ENCODE assay signal across 8 cellular contexts in genomic region chr7:151059362-151060112, GRCh38. TPM values are rescaled to one million over a fixed set of nuclear protein-coding genes. Genes with fewer than 3 reads are reported as not detected.
DNase-seq lines count a peak whose midpoint lies in the region; ATAC-seq and TF ChIP-seq lines count a peak whose summit lies in the region.

Gene SLC4A2 (plus strand): TSS chr7:151059589. CDS start chr7:151061988, 2,399 bp downstream.

- H3K9me3 ChIP-seq in esophagus muscularis mucosa (no peaks in the 10 kb centered on the region), muscle layer of duodenum (ENCODE audit: control insufficient read depth in 1 of 2, low read length in 2 of 2) (no peaks in the 10 kb centered on the region)

- H3K4me1 ChIP-seq in esophagus muscularis mucosa (peaks cover 53 to 70% (median 68%) of the 10 kb centered on the region in 4 donors), muscle layer of duodenum (ENCODE audit: control insufficient read depth in 1 of 2, insufficient read depth in 2 of 2, low read length in 2 of 2) (peaks cover 23 to 49% of the 10 kb centered on the region in 2 donors)

- H3K36me3 ChIP-seq in esophagus muscularis mucosa (peaks cover 3 to 10% (median 8%) of the 10 kb centered on the region in 4 donors), muscle layer of duodenum (ENCODE audit: control insufficient read depth in 1 of 2, insufficient read depth in 2 of 2, low read length in 2 of 2) (peaks cover 1 to 2% of the 10 kb centered on the region in 2 donors)

- in situ Hi-C loops in GM18951 (cut with MboI; ENCODE audit: low sequenced_read_pairs, unreplicated experiment): no loop called here

- ATAC-seq in HG03457 (IDR thresholded peaks at IDR 0.05; ENCODE audit: unreplicated experiment): peak; percentile 29

- H3K27ac ChIP-seq in esophagus muscularis mucosa (replicated peaks in 1 of 4) (peak within 1 kb of the TSS; percentile 92 to 95 (median 93)), muscle layer of duodenum (ENCODE audit: low read length) (peak within 1 kb of the TSS; percentile 99)

- intact Hi-C loops in esophagus muscularis mucosa (cut with DNase I): loop anchor here (5.0 kb wide), 2 partner anchors 32 to 53 kb away; partner anchors contain the start of gene ABCB8

- H3K4me3 ChIP-seq in esophagus muscularis mucosa: peak within 1 kb of the TSS; percentile 72 to 94 (median 90)
- peak within 1 kb of the TSS; percentile 92 to 93 for H3K4me3 ChIP-seq in muscle layer of duodenum (ENCODE audit: low read depth in 1 of 2, low read length in 2 of 2)

- TF ChIP-seq POLR2A in GM18951 (IDR thresholded peaks at IDR 0.05; ENCODE audit: extremely low read depth, insufficient read depth, insufficient read length) (peak; percentile 66), esophagus muscularis mucosa (IDR thresholded peaks at IDR 0.05; ENCODE audit: low read depth) (no peak)

- H3K27me3 ChIP-seq in esophagus muscularis mucosa (no peaks in the 10 kb centered on the region), muscle layer of duodenum (ENCODE audit: low read depth, low read length) (no peaks in the 10 kb centered on the region)

- WGBS in esophagus muscularis mucosa: 1% methylated on average over 42 of the region's 75 CpGs

- no peak for TF ChIP-seq EP300 in esophagus muscularis mucosa (IDR thresholded peaks at IDR 0.05)

- DNase-seq in AML-193 (lab: John Stamatoyannopoulos, UW): peak; percentile 44 to 58
- DNase-seq in activated T-helper 1 cell treated with Interleukin-2 at 50 U/mL for 16 hours (ENCODE audit: low read depth): peak; percentile 63
- peak; percentile 96 for DNase-seq in esophagus muscularis mucosa (ENCODE audit: extremely low spot score)
- DNase-seq in stimulated activated naive CD4-positive, alpha-beta T cell treated with Interleukin-2 at 50 U/mL for 16 hours (lab: John Stamatoyannopoulos, UW): peak; percentile 56

- TF ChIP-seq CTCF in esophagus muscularis mucosa (IDR thresholded peaks at IDR 0.05): peak; percentile 38 to 52 (median 42)

TF ChIP-seq in PFSK-1, 5 proteins besides CTCF, POLR2A, EP300 and RAD21:
- TF ChIP-seq, protein P1, sequence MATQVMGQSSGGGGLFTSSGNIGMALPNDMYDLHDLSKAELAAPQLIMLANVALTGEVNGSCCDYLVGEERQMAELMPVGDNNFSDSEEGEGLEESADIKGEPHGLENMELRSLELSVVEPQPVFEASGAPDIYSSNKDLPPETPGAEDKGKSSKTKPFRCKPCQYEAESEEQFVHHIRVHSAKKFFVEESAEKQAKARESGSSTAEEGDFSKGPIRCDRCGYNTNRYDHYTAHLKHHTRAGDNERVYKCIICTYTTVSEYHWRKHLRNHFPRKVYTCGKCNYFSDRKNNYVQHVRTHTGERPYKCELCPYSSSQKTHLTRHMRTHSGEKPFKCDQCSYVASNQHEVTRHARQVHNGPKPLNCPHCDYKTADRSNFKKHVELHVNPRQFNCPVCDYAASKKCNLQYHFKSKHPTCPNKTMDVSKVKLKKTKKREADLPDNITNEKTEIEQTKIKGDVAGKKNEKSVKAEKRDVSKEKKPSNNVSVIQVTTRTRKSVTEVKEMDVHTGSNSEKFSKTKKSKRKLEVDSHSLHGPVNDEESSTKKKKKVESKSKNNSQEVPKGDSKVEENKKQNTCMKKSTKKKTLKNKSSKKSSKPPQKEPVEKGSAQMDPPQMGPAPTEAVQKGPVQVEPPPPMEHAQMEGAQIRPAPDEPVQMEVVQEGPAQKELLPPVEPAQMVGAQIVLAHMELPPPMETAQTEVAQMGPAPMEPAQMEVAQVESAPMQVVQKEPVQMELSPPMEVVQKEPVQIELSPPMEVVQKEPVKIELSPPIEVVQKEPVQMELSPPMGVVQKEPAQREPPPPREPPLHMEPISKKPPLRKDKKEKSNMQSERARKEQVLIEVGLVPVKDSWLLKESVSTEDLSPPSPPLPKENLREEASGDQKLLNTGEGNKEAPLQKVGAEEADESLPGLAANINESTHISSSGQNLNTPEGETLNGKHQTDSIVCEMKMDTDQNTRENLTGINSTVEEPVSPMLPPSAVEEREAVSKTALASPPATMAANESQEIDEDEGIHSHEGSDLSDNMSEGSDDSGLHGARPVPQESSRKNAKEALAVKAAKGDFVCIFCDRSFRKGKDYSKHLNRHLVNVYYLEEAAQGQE (IDR thresholded peaks at IDR 0.05; ENCODE audit: insufficient read depth in 1 of 2, low read depth in 2 of 2, low read length in 2 of 2): 0 out of 4 replicates have a peak, but pooled peaks of 1 of the 2 experiments have one; percentile 12
- TF ChIP-seq SIN3A (IDR thresholded peaks at IDR 0.05; ENCODE audit: borderline replicate concordance, insufficient read depth, low read length): no peak
- TF ChIP-seq TAF1 (IDR thresholded peaks at IDR 0.05; ENCODE audit: borderline replicate concordance, insufficient read depth, low read length): peak; percentile 46; the same call in 1 of the 2 replicates

RNA-seq across cellular contexts. Expression of gene SLC4A2, which starts in this region (rescaled TPM):
- 330 TPM for polyA plus RNA-seq in PFSK-1 (2012; ENCODE audit: insufficient read length, low read depth)
- 100 to 1,000 TPM in 3 of 4 donors, 10 to 100 TPM in 1; 96.8 to 165 (median 122) TPM for total RNA-seq in esophagus muscularis mucosa

Comparison
In these comparisons a context has a peak if more than half of its experiments do, and no peak if none do; other contexts are left out.
1. Peak in every context shown above with its lines: DNase-seq, ATAC-seq, H3K4me3 ChIP-seq and H3K27ac ChIP-seq.